Comparison of ENCODE assay signal across 1 cellular context in genomic region chr17:3755335-3756030, GRCh38.
TF ChIP-seq lines count a peak whose summit lies in the region.

No MANE protein-coding gene starts in this region.

TF ChIP-seq in GM23338, 12 proteins besides CTCF, POLR2A, EP300 and RAD21 (continued from another document):
- TF ChIP-seq, protein P1, sequence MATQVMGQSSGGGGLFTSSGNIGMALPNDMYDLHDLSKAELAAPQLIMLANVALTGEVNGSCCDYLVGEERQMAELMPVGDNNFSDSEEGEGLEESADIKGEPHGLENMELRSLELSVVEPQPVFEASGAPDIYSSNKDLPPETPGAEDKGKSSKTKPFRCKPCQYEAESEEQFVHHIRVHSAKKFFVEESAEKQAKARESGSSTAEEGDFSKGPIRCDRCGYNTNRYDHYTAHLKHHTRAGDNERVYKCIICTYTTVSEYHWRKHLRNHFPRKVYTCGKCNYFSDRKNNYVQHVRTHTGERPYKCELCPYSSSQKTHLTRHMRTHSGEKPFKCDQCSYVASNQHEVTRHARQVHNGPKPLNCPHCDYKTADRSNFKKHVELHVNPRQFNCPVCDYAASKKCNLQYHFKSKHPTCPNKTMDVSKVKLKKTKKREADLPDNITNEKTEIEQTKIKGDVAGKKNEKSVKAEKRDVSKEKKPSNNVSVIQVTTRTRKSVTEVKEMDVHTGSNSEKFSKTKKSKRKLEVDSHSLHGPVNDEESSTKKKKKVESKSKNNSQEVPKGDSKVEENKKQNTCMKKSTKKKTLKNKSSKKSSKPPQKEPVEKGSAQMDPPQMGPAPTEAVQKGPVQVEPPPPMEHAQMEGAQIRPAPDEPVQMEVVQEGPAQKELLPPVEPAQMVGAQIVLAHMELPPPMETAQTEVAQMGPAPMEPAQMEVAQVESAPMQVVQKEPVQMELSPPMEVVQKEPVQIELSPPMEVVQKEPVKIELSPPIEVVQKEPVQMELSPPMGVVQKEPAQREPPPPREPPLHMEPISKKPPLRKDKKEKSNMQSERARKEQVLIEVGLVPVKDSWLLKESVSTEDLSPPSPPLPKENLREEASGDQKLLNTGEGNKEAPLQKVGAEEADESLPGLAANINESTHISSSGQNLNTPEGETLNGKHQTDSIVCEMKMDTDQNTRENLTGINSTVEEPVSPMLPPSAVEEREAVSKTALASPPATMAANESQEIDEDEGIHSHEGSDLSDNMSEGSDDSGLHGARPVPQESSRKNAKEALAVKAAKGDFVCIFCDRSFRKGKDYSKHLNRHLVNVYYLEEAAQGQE (IDR thresholded peaks at IDR 0.05; ENCODE audit: unreplicated experiment) = no peak
- TF ChIP-seq ZNF114 (CRISPR knock-in tag; IDR thresholded peaks at IDR 0.05) (no peak), JUNB (IDR thresholded peaks at IDR 0.05; ENCODE audit: unreplicated experiment) (no peak), CREB1 (CRISPR knock-in tag; IDR thresholded peaks at IDR 0.05; ENCODE audit: low read depth) (no peak), STAT1 (IDR thresholded peaks at IDR 0.05; ENCODE audit: unreplicated experiment) (no peak), EZH2 (IDR thresholded peaks at IDR 0.05; ENCODE audit: low read depth, unreplicated experiment) (no peak), ZNF331 (CRISPR knock-in tag; IDR thresholded peaks at IDR 0.05; ENCODE audit: low read depth) (no peak), EZH2phosphoT487 (IDR thresholded peaks at IDR 0.05; ENCODE audit: unreplicated experiment) (no peak)
- TF ChIP-seq, protein P2, sequence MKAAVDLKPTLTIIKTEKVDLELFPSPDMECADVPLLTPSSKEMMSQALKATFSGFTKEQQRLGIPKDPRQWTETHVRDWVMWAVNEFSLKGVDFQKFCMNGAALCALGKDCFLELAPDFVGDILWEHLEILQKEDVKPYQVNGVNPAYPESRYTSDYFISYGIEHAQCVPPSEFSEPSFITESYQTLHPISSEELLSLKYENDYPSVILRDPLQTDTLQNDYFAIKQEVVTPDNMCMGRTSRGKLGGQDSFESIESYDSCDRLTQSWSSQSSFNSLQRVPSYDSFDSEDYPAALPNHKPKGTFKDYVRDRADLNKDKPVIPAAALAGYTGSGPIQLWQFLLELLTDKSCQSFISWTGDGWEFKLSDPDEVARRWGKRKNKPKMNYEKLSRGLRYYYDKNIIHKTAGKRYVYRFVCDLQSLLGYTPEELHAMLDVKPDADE (IDR thresholded peaks at IDR 0.05) = no peak
